In the genomic region with DNA sequence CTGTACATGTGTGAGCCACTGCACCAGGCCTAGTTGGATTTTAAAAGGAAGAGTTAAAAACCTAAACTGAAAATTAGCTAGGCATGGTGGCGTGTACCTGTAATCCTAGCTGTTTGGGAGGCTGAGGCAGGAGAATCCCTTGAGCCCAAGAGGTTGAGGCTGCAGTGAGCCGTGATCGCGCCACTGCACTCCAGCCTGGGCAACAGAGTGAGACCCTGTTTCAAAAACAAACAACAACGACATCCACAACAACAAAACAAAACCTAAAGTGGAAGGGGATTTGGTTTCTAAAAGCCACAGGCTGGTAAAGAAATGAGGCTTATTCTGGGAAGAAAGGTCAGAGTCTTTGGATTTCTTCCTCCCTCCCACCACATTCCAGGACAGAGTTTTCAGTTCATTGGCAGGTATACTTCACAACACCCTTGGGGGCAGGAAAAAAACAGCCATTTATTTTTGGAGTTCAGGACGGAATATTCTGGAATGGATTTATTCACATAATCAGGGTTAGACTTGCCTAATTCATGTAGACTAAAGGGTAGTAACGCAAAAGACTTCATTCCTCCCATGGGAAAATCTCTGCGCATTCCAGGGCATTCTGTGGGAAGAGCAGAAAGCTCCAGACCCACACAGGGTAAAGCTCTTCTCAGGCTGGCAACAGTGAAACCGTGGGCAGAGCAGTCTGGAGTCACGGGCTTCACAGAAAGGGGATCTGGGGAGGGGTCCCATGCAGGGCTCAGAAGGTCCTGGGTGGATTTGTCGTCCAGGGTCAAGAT, we compare ENCODE assay signal across 13 cellular contexts. TPM values are rescaled to one million over a fixed set of nuclear protein-coding genes. Genes with fewer than 3 reads are reported as not detected.
DNase-seq lines count a peak whose midpoint lies in the region; ATAC-seq, FAIRE-seq and TF ChIP-seq lines count a peak whose summit lies in the region.
"Had no signal": no experiment of that assay in that cellular context is flagged by ENCODE, and none has a peak within 500 bp of the region (broad histone marks: within the 10 kb centered on the region; RNA-seq: fewer than 3 reads in every experiment).

No MANE protein-coding gene starts in this region.

- H3K4me1 ChIP-seq in cardiac muscle cell (ENCODE audit: low read depth) = peaks cover 11% of the 10 kb centered on the region
- H3K4me1 ChIP-seq in H1 (replicated peaks in 1 of 4; ENCODE audit: control insufficient read depth in 3 of 4, insufficient read depth in 4 of 4, low read length in 3 of 4) = no peaks in the 10 kb centered on the region

- peak overlapping the region; percentile 54; the same call in 1 of the 2 replicates for H2AFZ ChIP-seq in H1 (ENCODE audit: low read length)

- H3K36me3 Mint-ChIP-seq in nephron progenitor cell (ENCODE audit: low read depth) = no peaks in the 10 kb centered on the region
- H3K36me3 Mint-ChIP-seq: CD14-positive monocyte had no signal

- ATAC-seq in GM19351 (IDR thresholded peaks at IDR 0.05; ENCODE audit: unreplicated experiment) = no peak
- ATAC-seq: left lung had no signal

- TF ChIP-seq POLR2A in H1 (IDR thresholded peaks at IDR 0.05; ENCODE audit: control extremely low read depth in 1 of 2, low read depth in 2 of 2, low read length in 2 of 2) = no peak

- WGBS in H1 (ENCODE audit: extremely low coverage in 1 of 2, insufficient coverage in 1 of 2, insufficient read length in 1 of 2, insufficient replicate concordance in 2 of 2, low coverage in 1 of 2, low lambda C conversion rate in 2 of 2, missing lambda C conversion rate in 1 of 2), 2 experiments = 91% methylated on average over 11 of the region's 11 CpGs; no CpG with 5 or more reads in 1 of the 2 experiments

- DNase-seq in cardiac muscle cell (ENCODE audit: low read depth in 1 of 2, low spot score in 1 of 2) = peak in 1 of 2 donors; percentile 72
- no peak for DNase-seq in cardiac septum (ENCODE audit: low spot score)
- no peak for DNase-seq in H1 (ENCODE audit: low read depth in 1 of 2, low spot score in 2 of 2)
- no peak for DNase-seq in nephron progenitor cell
- no peak for DNase-seq in NOMO-1 treated with DMSO at 0.1 percent for 48 hours (lab: John Stamatoyannopoulos, UW; ENCODE audit: unreplicated experiment)
- DNase-seq in NCI-H1417 treated with DMSO at 0.1 percent for 48 hours (lab: John Stamatoyannopoulos, UW) = no peak
- no peak for DNase-seq in ureter (ENCODE audit: low spot score)
- DNase-seq: effector CD4-positive, alpha-beta T cell; left lung; NCI-H1417 had no signal

- no peak overlapping the region for H3K14ac ChIP-seq in H1 (ENCODE audit: insufficient read length)

- FAIRE-seq in H1 (lab: Jason Lieb, UNC) = no peak
- FAIRE-seq: H54 had no signal

- peaks cover 10% of the 10 kb centered on the region for H3K27me3 Mint-ChIP-seq in nephron progenitor cell (ENCODE audit: low read depth, poor library complexity)

- no peaks in the 10 kb centered on the region for H3K27me3 ChIP-seq in cardiac muscle cell
- no peaks in the 10 kb centered on the region for H3K27me3 ChIP-seq in H1 (replicated peaks in 1 of 4; ENCODE audit: control insufficient read depth in 3 of 4, extremely low read depth in 1 of 4, insufficient read depth in 3 of 4, low read length in 3 of 4)
- H3K27me3 ChIP-seq: left lung had no signal

- peak overlapping the region; percentile 94 for H3K27ac Mint-ChIP-seq in nephron progenitor cell

- no peak overlapping the region for H3K23ac ChIP-seq in H1 (ENCODE audit: insufficient read length)

- H4K91ac ChIP-seq in H1 (replicated peaks; ENCODE audit: insufficient read length, low read length) = no peak overlapping the region

- H3K79me1 ChIP-seq in H1 (ENCODE audit: low read depth, low read length) = no peaks in the 10 kb centered on the region

- no peak for TF ChIP-seq EP300 in H1 (IDR thresholded peaks at IDR 0.05; ENCODE audit: borderline replicate concordance in 1 of 2, low read depth in 2 of 2, low read length in 2 of 2)

- no peaks in the 10 kb centered on the region for H3K79me2 ChIP-seq in H1 (ENCODE audit: control insufficient read depth in 1 of 2, insufficient read depth in 2 of 2, low read length in 2 of 2)

- POLR2A ChIA-PET in H1 (lab: Charles Lee; ENCODE audit: partially characterized antibody) = interaction anchor here (0.7 to 7.3 kb wide), 6 partner anchors 10 to 164 kb away, joined by 3 to 69 read pairs (median 4); no protein-coding TSS in a partner anchor

- no peaks in the 10 kb centered on the region for H3K9me3 Mint-ChIP-seq in nephron progenitor cell

- H4K20me1 ChIP-seq in H1 (replicated peaks in 1 of 2; ENCODE audit: control insufficient read depth in 1 of 2, insufficient read depth in 2 of 2, low read length in 2 of 2) = no peaks in the 10 kb centered on the region

- H2BK5ac ChIP-seq in H1 (ENCODE audit: low read depth, low read length) = no peak overlapping the region

- H3K4me1 Mint-ChIP-seq in nephron progenitor cell = peaks cover 30% of the 10 kb centered on the region

- H3K18ac ChIP-seq in H1 (ENCODE audit: extremely low read depth, low read length) = no peak overlapping the region

- H4K8ac ChIP-seq in H1 (ENCODE audit: extremely low read depth, insufficient read depth, low read length) = no peak overlapping the region

- H3K56ac ChIP-seq in H1 (replicated peaks; ENCODE audit: insufficient read length, low read depth, low read length) = no peak overlapping the region

- TF ChIP-seq CTCF in cardiac muscle cell (IDR thresholded peaks at IDR 0.05; ENCODE audit: low read depth, low read length) (no peak), H1 (IDR thresholded peaks at IDR 0.05; ENCODE audit: control extremely low read depth in 1 of 3, insufficient read depth in 1 of 3, low read depth in 1 of 3, low read length in 3 of 3) (no peak), nephron progenitor cell (IDR thresholded peaks at IDR 0.05) (no peak)

- H2BK12ac ChIP-seq in H1 (ENCODE audit: low read depth, low read length) = no peak overlapping the region

- H3K27ac ChIP-seq in cardiac muscle cell = peak overlapping the region; percentile 77
- no peak overlapping the region for H3K27ac ChIP-seq in H1 (ENCODE audit: low read depth, low read length)

- CTCF ChIA-PET in H1 (lab: Charles Lee; ENCODE audit: partially characterized antibody) = interaction anchor here (0.6 to 12.3 kb wide), 13 partner anchors 9 to 87 kb away, joined by 3 to 179 read pairs (median 4); no protein-coding TSS in a partner anchor

- no peak overlapping the region for H3K4me3 Mint-ChIP-seq in nephron progenitor cell
- H3K4me3 Mint-ChIP-seq: CD14-positive monocyte had no signal

- no peak overlapping the region for H3K4me2 ChIP-seq in H1 (ENCODE audit: insufficient read depth in 1 of 2, low read depth in 2 of 2, low read length in 2 of 2)

- H3K23me2 ChIP-seq in H1 (ENCODE audit: low read depth, low read length) = no peaks in the 10 kb centered on the region

- no peak overlapping the region for H4K5ac ChIP-seq in H1 (ENCODE audit: insufficient read length, low read depth, low read length)

- no peak overlapping the region for H2BK20ac ChIP-seq in H1 (ENCODE audit: low read length)

- H3K36me3 ChIP-seq in cardiac muscle cell (no peaks in the 10 kb centered on the region), H1 (ENCODE audit: control insufficient read depth in 2 of 4, insufficient read depth in 4 of 4, low read length in 3 of 4) (no peaks in the 10 kb centered on the region)
- H3K36me3 ChIP-seq: left lung had no signal

- H2BK120ac ChIP-seq in H1 (replicated peaks; ENCODE audit: low read depth, low read length) = no peak overlapping the region

- H3K9me3 ChIP-seq in cardiac muscle cell (ENCODE audit: low read depth) (no peaks in the 10 kb centered on the region), H1 (ENCODE audit: insufficient read depth in 2 of 2, low read depth in 1 of 2, low read length in 1 of 2) (no peaks in the 10 kb centered on the region)
- H3K9me3 ChIP-seq: left lung had no signal

- H3K4ac ChIP-seq in H1 (replicated peaks; ENCODE audit: insufficient read length, low read depth, low read length) = no peak overlapping the region

- no peak overlapping the region for H2BK15ac ChIP-seq in H1 (ENCODE audit: low read length)

- no peak for TF ChIP-seq RAD21 in H1 (IDR thresholded peaks at IDR 0.05 in 1 of 2, conservative IDR thresholded peaks at IDR 0.05 in 1 of 2; ENCODE audit: low read depth in 2 of 2, low read length in 2 of 2)

- intact Hi-C loops in cardiac septum (cut with DNase I) = no loop called here

- no peak overlapping the region for H3K4me3 ChIP-seq in cardiac muscle cell
- H3K4me3 ChIP-seq in H1 (ENCODE audit: extremely low read depth in 1 of 4, insufficient read depth in 2 of 4, low read depth in 3 of 4, low read length in 4 of 4) = no peak overlapping the region
- H3K4me3 ChIP-seq: left lung had no signal

- H3K9ac ChIP-seq in H1 (replicated peaks in 1 of 4; ENCODE audit: extremely low read depth in 1 of 4, low read depth in 3 of 4, low read length in 3 of 4) = no peak overlapping the region

- no peak overlapping the region for H2AK5ac ChIP-seq in H1 (ENCODE audit: low read depth, low read length)

TF ChIP-seq in H1, 55 proteins besides CTCF, POLR2A, EP300 and RAD21:
- TF ChIP-seq RFX5 (IDR thresholded peaks at IDR 0.05; ENCODE audit: borderline replicate concordance, low read depth, low read length) (no peak), BCL11A (IDR thresholded peaks at IDR 0.05; ENCODE audit: low read depth in 2 of 2, low read length in 2 of 2) (no peak), POU5F1 (IDR thresholded peaks at IDR 0.05; ENCODE audit: low read depth, low read length) (no peak), CEBPB (IDR thresholded peaks at IDR 0.05; ENCODE audit: low read depth, low read length) (no peak), EZH2 (IDR thresholded peaks at IDR 0.05; ENCODE audit: low read depth, low read length, severe bottlenecking) (no peak), EGR1 (IDR thresholded peaks at IDR 0.05; ENCODE audit: borderline replicate concordance, low read depth, low read length) (no peak), SP4 (IDR thresholded peaks at IDR 0.05; ENCODE audit: low read length) (no peak), JUND (IDR thresholded peaks at IDR 0.05; ENCODE audit: low read length) (no peak), HDAC6 (IDR thresholded peaks at IDR 0.05; ENCODE audit: low read depth, low read length) (no peak)

RNA-seq across cellular contexts. Expression of a gene that starts 34.9 kb away (rescaled TPM):
- total RNA-seq in cardiac muscle cell = not detected in 2 replicates
- polyA plus RNA-seq in cardiac muscle cell = not detected in 2 replicates
- total RNA-seq in cardiac septum = not detected
- total RNA-seq in H1 (2021; fragmentation: NEBNext Ultra II Directional; extraction: Animal tissue kit (Norgen Biotek cat#: 25700)) = not detected in 2 replicates
- 0.06 TPM in 1 of 2 replicates, not detected in the other for polyA plus RNA-seq in H1 (2011; rRNA removed)
- polyA plus RNA-seq in H1 (2011; cell fraction: cytosol; rRNA removed) = not detected
- not detected for polyA plus RNA-seq in H1 (2011; cell fraction: nucleus; rRNA removed)
- polyA plus RNA-seq in H1 (2012, experiment 1 of 2) = not detected in 4 replicates
- polyA plus RNA-seq in H1 (2012, experiment 2 of 2) = not detected
- not detected for polyA plus RNA-seq in H1 (2013, experiment 1 of 2)
- not detected for polyA plus RNA-seq in H1 (2013, experiment 2 of 2)
- not detected in 2 replicates for polyA minus RNA-seq in H1 (2011; rRNA and poly(A)+ RNA removed)
- polyA minus RNA-seq in H1 (2011; cell fraction: cytosol; rRNA and poly(A)+ RNA removed) = not detected
- polyA minus RNA-seq in H1 (2011; cell fraction: nucleus; rRNA and poly(A)+ RNA removed) = not detected
- not detected for total RNA-seq in ureter
- total RNA-seq: left lung had no signal
- polyA plus RNA-seq: CD14-positive monocyte had no signal
